In genomic region chr11:81007046-81007445, GRCh38 we compare ENCODE assay signal across 12 cellular contexts.
DNase-seq lines count a peak whose midpoint lies in the region; ATAC-seq and TF ChIP-seq lines count a peak whose summit lies in the region.
"Had no signal": no experiment of that assay in that cellular context is flagged by ENCODE, and none has a peak within 500 bp of the region (broad histone marks: within the 10 kb centered on the region; RNA-seq: fewer than 3 reads in every experiment).

No MANE protein-coding gene starts in this region.

- peaks cover 2% of the 10 kb centered on the region for H3K9me3 ChIP-seq in adipocyte (ENCODE audit: control insufficient read depth, low read length)
- H3K9me3 ChIP-seq: neutrophil had no signal

- peaks cover 29% of the 10 kb centered on the region for H3K4me1 ChIP-seq in adipocyte (ENCODE audit: control insufficient read depth, insufficient read depth, low read length)

- no peak for ATAC-seq in GM18502 (IDR thresholded peaks at IDR 0.05; ENCODE audit: poor library complexity, unreplicated experiment)

- peak; percentile 17 for DNase-seq in AG20443 (ENCODE audit: low spot score)
- DNase-seq in LNCaP clone FGC (ENCODE audit: low read depth) = no peak
- peak; percentile 13 for DNase-seq in adipocyte (ENCODE audit: low read depth)
- peak; percentile 23 for DNase-seq in kidney glomerular epithelial cell (lab: John Stamatoyannopoulos, UW)
- no peak for DNase-seq in retina
- DNase-seq in effector CD8-positive, alpha-beta T cell (lab: John Stamatoyannopoulos, UW) = no peak
- DNase-seq in stimulated activated CD4-positive, alpha-beta T cell treated with anti-CD3 and anti-CD28 coated beads, Interleukin-12 subunit alpha, Interleukin-12 subunit beta, amount 100 ng/mL, for 4 hours = no peak
- DNase-seq: activated T-cell treated with anti-CD3 and anti-CD28 coated beads, Interleukin-2, amount 50 U/mL, for 1 hour; cortex of kidney; NCI-H2081 had no signal

- peak; percentile 4; the same call in 1 of the 2 replicates for TF ChIP-seq CTCF in LNCaP clone FGC (IDR thresholded peaks at IDR 0.05; ENCODE audit: control insufficient read depth, extremely low read depth, insufficient read depth)

- no peak overlapping the region for H3K9ac ChIP-seq in adipocyte (ENCODE audit: low read length)

- no peaks in the 10 kb centered on the region for H3K36me3 ChIP-seq in adipocyte (ENCODE audit: control insufficient read depth, insufficient read depth, low read length, severe bottlenecking)
- H3K36me3 ChIP-seq: neutrophil had no signal

- no peaks in the 10 kb centered on the region for H3K27me3 ChIP-seq in adipocyte (replicated peaks; ENCODE audit: control insufficient read depth, insufficient read depth, low read length)
- H3K27me3 ChIP-seq: neutrophil had no signal

- no peak overlapping the region for H3K4me3 ChIP-seq in LNCaP clone FGC (ENCODE audit: low read depth, low read length)
- H3K4me3 ChIP-seq in adipocyte (ENCODE audit: low read length) = no peak overlapping the region

Comparison
In these comparisons a context has a peak if more than half of its experiments do, and no peak if none do; other contexts are left out.
1. DNase-seq: peak in AG20443 (single experiment), adipocyte (single experiment) and kidney glomerular epithelial cell (single experiment); none in LNCaP clone FGC (single experiment), retina (single experiment), effector CD8-positive, alpha-beta T cell (single experiment) and stimulated activated CD4-positive, alpha-beta T cell treated with anti-CD3 and anti-CD28 coated beads, Interleukin-12 subunit alpha, Interleukin-12 subunit beta, amount 100 ng/mL, for 4 hours (single experiment).